Comparison of ENCODE assay signal across 3 cellular contexts in the genomic region with DNA sequence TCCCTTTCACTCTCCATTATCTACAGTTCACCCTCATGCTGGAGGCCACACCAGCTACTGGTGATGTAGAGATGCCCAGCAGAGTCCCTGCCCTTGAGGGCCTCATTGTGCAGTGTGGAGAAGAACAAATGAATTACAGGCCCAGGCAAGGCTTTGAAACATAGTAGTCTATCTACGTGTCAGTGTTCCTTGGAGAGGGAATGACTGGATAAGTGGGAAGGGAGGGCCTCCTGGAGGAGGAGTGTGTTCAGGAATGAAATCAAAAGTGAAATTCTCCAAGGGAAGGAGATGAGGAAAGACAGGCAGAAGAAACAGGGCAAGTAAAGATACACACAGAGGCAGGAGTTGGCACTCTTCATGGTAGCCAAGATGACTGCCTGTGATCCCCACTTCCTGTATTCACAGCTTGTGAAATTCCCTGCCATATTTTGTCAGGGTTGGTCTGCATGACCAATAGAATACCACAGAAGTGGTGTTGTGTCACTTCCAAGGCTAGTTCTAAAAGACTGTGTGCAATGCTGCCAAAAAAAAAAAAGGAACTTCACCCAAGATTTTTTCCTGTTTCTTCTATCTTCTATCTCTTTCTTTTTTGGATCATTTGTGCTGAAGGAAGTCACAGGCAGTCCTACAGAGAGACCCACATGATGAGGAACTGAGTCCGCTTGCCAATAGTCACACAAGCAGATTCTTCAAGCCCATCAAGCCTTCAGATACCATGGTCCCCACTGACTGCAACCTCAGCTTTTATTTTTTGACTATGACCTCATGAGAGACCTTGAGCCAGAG.
TF ChIP-seq lines count a peak whose summit lies in the region.

No MANE protein-coding gene starts in this region.

TF ChIP-seq in SK-N-SH, 30 proteins besides CTCF, POLR2A, EP300 and RAD21 (continues in another document):
- TF ChIP-seq SIN3A (IDR thresholded peaks at IDR 0.05; ENCODE audit: borderline replicate concordance, low read depth, low read length) (no peak), FOXJ3 (CRISPR knock-in tag; IDR thresholded peaks at IDR 0.05) (no peak), FOXM1 (IDR thresholded peaks at IDR 0.05; ENCODE audit: low read depth) (no peak), CHD2 (IDR thresholded peaks at IDR 0.05; ENCODE audit: low read length, partially characterized antibody) (no peak), ELF1 (IDR thresholded peaks at IDR 0.05) (no peak), GATA2 (CRISPR knock-in tag; IDR thresholded peaks at IDR 0.05) (no peak), TCF12 (IDR thresholded peaks at IDR 0.05) (no peak), RXRA (IDR thresholded peaks at IDR 0.05; ENCODE audit: borderline replicate concordance, low read depth) (no peak), NRF1 (IDR thresholded peaks at IDR 0.05; ENCODE audit: low read depth, low read length) (no peak), RFX5 (IDR thresholded peaks at IDR 0.05; ENCODE audit: low read length) (no peak), POLR2AphosphoS5 (IDR thresholded peaks at IDR 0.05; ENCODE audit: low read depth, low read length) (no peak)
- TF ChIP-seq, protein P1, sequence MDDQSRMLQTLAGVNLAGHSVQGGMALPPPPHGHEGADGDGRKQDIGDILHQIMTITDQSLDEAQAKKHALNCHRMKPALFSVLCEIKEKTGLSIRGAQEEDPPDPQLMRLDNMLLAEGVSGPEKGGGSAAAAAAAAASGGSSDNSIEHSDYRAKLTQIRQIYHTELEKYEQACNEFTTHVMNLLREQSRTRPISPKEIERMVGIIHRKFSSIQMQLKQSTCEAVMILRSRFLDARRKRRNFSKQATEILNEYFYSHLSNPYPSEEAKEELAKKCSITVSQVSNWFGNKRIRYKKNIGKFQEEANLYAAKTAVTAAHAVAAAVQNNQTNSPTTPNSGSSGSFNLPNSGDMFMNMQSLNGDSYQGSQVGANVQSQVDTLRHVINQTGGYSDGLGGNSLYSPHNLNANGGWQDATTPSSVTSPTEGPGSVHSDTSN (IDR thresholded peaks at IDR 0.05), result no peak
- TF ChIP-seq, protein P2, sequence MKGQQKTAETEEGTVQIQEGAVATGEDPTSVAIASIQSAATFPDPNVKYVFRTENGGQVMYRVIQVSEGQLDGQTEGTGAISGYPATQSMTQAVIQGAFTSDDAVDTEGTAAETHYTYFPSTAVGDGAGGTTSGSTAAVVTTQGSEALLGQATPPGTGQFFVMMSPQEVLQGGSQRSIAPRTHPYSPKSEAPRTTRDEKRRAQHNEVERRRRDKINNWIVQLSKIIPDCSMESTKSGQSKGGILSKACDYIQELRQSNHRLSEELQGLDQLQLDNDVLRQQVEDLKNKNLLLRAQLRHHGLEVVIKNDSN (IDR thresholded peaks at IDR 0.05; ENCODE audit: borderline replicate concordance, low read depth), result no peak
- TF ChIP-seq, protein P3, sequence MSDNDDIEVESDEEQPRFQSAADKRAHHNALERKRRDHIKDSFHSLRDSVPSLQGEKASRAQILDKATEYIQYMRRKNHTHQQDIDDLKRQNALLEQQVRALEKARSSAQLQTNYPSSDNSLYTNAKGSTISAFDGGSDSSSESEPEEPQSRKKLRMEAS (IDR thresholded peaks at IDR 0.05; ENCODE audit: low read depth), result no peak
- TF ChIP-seq, protein P4, sequence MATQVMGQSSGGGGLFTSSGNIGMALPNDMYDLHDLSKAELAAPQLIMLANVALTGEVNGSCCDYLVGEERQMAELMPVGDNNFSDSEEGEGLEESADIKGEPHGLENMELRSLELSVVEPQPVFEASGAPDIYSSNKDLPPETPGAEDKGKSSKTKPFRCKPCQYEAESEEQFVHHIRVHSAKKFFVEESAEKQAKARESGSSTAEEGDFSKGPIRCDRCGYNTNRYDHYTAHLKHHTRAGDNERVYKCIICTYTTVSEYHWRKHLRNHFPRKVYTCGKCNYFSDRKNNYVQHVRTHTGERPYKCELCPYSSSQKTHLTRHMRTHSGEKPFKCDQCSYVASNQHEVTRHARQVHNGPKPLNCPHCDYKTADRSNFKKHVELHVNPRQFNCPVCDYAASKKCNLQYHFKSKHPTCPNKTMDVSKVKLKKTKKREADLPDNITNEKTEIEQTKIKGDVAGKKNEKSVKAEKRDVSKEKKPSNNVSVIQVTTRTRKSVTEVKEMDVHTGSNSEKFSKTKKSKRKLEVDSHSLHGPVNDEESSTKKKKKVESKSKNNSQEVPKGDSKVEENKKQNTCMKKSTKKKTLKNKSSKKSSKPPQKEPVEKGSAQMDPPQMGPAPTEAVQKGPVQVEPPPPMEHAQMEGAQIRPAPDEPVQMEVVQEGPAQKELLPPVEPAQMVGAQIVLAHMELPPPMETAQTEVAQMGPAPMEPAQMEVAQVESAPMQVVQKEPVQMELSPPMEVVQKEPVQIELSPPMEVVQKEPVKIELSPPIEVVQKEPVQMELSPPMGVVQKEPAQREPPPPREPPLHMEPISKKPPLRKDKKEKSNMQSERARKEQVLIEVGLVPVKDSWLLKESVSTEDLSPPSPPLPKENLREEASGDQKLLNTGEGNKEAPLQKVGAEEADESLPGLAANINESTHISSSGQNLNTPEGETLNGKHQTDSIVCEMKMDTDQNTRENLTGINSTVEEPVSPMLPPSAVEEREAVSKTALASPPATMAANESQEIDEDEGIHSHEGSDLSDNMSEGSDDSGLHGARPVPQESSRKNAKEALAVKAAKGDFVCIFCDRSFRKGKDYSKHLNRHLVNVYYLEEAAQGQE (IDR thresholded peaks at IDR 0.05; ENCODE audit: low read depth, low read length), result no peak

TF ChIP-seq in SK-N-SH treated with all-trans-retinoic acid at 6 μM for 48 hours, 23 proteins besides CTCF, POLR2A, EP300 and RAD21:
- TF ChIP-seq BACH2 (CRISPR knock-in tag; IDR thresholded peaks at IDR 0.05; ENCODE audit: borderline replicate concordance) (no peak), TOX (CRISPR knock-in tag; IDR thresholded peaks at IDR 0.05; ENCODE audit: borderline replicate concordance) (no peak), ZNF8 (CRISPR knock-in tag; IDR thresholded peaks at IDR 0.05) (no peak), ZNF70 (CRISPR knock-in tag; IDR thresholded peaks at IDR 0.05) (no peak), OSR1 (CRISPR knock-in tag; IDR thresholded peaks at IDR 0.05) (no peak), ISL1 (CRISPR knock-in tag; IDR thresholded peaks at IDR 0.05) (no peak), SNAI2 (CRISPR knock-in tag; IDR thresholded peaks at IDR 0.05) (no peak), RARB (CRISPR knock-in tag; IDR thresholded peaks at IDR 0.05) (no peak), TCF4 (CRISPR knock-in tag; IDR thresholded peaks at IDR 0.05; ENCODE audit: borderline replicate concordance) (no peak), ZFP30 (CRISPR knock-in tag; IDR thresholded peaks at IDR 0.05) (no peak), ARNTL (CRISPR knock-in tag; IDR thresholded peaks at IDR 0.05; ENCODE audit: borderline replicate concordance, low read depth) (no peak)
- TF ChIP-seq, protein P5, sequence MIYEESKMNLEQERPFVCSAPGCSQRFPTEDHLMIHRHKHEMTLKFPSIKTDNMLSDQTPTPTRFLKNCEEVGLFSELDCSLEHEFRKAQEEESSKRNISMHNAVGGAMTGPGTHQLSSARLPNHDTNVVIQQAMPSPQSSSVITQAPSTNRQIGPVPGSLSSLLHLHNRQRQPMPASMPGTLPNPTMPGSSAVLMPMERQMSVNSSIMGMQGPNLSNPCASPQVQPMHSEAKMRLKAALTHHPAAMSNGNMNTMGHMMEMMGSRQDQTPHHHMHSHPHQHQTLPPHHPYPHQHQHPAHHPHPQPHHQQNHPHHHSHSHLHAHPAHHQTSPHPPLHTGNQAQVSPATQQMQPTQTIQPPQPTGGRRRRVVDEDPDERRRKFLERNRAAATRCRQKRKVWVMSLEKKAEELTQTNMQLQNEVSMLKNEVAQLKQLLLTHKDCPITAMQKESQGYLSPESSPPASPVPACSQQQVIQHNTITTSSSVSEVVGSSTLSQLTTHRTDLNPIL (CRISPR knock-in tag; IDR thresholded peaks at IDR 0.05; ENCODE audit: low read depth), result no peak
- TF ChIP-seq, protein P6, sequence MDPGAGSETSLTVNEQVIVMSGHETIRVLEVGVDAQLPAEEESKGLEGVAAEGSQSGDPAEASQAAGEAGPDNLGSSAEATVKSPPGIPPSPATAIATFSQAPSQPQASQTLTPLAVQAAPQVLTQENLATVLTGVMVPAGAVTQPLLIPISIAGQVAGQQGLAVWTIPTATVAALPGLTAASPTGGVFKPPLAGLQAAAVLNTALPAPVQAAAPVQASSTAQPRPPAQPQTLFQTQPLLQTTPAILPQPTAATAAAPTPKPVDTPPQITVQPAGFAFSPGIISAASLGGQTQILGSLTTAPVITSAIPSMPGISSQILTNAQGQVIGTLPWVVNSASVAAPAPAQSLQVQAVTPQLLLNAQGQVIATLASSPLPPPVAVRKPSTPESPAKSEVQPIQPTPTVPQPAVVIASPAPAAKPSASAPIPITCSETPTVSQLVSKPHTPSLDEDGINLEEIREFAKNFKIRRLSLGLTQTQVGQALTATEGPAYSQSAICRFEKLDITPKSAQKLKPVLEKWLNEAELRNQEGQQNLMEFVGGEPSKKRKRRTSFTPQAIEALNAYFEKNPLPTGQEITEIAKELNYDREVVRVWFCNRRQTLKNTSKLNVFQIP (CRISPR knock-in tag; IDR thresholded peaks at IDR 0.05; ENCODE audit: borderline replicate concordance, low read depth), result no peak

TF ChIP-seq in K562, 482 proteins besides CTCF, POLR2A, EP300 and RAD21:
- TF ChIP-seq ZNF707 (CRISPR knock-in tag; conservative IDR thresholded peaks at IDR 0.05) (no peak), ZFP1 (CRISPR knock-in tag; IDR thresholded peaks at IDR 0.05) (no peak), CEBPG (CRISPR knock-in tag; IDR thresholded peaks at IDR 0.05) (0 out of 2 replicates have a peak, but pooled peaks have one; percentile 27), CEBPG (tag; conservative IDR thresholded peaks at IDR 0.05 in 1 of 2, IDR thresholded peaks at IDR 0.05 in 1 of 2) (no peak), CEBPB (tag; IDR thresholded peaks at IDR 0.05) (peak; percentile 65), ZNF316 (IDR thresholded peaks at IDR 0.05) (0 out of 2 replicates have a peak, but pooled peaks have one; percentile 6), NFRKB (IDR thresholded peaks at IDR 0.05; ENCODE audit: low read depth) (no peak), SPI1 (IDR thresholded peaks at IDR 0.05; ENCODE audit: borderline replicate concordance, low read depth, low read length) (peak; percentile 64; the same call in 1 of the 2 replicates), MAFK (IDR thresholded peaks at IDR 0.05; ENCODE audit: low read length) (0 out of 2 replicates have a peak, but pooled peaks have one; percentile 10), ETV6 (IDR thresholded peaks at IDR 0.05; ENCODE audit: borderline replicate concordance in 1 of 2, low read depth in 2 of 2, low read length in 1 of 2) (no peak), ETV6 (CRISPR knock-in tag; IDR thresholded peaks at IDR 0.05; ENCODE audit: borderline replicate concordance) (no peak), ZNF696 (CRISPR knock-in tag; conservative IDR thresholded peaks at IDR 0.05) (no peak)
